Comparison of ENCODE assay signal across 1 cellular context in the genomic region with DNA sequence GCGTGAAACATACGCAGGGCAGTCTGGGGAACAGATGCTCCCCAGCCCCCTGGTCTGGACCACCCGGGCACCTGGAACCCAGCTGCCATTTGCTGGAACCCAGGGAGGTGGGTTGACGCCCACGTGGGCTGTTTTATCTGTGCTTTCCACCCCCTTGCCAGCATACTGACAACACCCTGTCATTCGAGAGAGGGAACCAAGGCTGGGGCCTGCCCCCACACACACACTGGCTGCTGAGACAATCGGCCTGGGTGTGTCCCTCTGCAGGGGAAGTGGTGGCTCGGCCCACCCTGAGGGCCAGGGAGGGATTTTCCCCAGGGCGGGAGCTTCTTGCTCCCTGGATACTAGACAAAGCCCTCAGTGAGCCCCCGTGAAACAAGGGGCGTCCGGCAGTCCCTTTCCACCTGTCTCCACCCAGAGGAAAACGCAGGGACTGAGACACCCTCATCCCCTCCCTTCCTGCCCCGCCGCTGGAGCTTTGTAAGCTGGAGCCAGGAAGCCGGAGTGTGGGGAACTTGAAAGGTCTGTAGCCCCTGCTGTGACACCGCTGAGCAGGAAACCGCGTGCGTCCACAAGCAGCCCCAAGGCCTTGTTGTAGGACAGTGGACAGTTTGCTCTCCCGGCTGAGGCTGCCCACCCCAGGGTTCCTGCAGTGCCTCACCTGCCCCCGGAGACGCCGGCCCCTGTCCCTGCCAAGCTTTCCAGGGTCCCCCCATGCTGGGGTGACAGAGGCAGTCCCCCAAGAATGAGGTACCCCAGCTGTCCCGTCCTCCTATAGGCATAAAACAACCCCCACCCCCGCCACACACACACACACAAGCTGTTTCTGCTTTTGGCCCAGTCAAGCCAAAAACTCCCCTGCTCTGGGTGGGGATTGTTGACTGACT.
TF ChIP-seq lines count a peak whose summit lies in the region.

No MANE protein-coding gene starts in this region.

TF ChIP-seq in K562, 482 proteins besides CTCF, POLR2A, EP300 and RAD21 (continued from another document and continues in another):
- TF ChIP-seq, protein P1, sequence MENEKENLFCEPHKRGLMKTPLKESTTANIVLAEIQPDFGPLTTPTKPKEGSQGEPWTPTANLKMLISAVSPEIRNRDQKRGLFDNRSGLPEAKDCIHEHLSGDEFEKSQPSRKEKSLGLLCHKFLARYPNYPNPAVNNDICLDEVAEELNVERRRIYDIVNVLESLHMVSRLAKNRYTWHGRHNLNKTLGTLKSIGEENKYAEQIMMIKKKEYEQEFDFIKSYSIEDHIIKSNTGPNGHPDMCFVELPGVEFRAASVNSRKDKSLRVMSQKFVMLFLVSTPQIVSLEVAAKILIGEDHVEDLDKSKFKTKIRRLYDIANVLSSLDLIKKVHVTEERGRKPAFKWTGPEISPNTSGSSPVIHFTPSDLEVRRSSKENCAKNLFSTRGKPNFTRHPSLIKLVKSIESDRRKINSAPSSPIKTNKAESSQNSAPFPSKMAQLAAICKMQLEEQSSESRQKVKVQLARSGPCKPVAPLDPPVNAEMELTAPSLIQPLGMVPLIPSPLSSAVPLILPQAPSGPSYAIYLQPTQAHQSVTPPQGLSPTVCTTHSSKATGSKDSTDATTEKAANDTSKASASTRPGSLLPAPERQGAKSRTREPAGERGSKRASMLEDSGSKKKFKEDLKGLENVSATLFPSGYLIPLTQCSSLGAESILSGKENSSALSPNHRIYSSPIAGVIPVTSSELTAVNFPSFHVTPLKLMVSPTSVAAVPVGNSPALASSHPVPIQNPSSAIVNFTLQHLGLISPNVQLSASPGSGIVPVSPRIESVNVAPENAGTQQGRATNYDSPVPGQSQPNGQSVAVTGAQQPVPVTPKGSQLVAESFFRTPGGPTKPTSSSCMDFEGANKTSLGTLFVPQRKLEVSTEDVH (IDR thresholded peaks at IDR 0.05; ENCODE audit: low read depth, partially characterized antibody), result no peak
- TF ChIP-seq HNRNPLL (IDR thresholded peaks at IDR 0.05; ENCODE audit: low read depth, low read length, poor library complexity, severe bottlenecking), result no peak
- TF ChIP-seq ILK (tag; IDR thresholded peaks at IDR 0.05; ENCODE audit: borderline replicate concordance, low read depth), result no peak
- no peak for TF ChIP-seq ZNF232 (CRISPR knock-in tag; IDR thresholded peaks at IDR 0.05)
- TF ChIP-seq, protein P2, sequence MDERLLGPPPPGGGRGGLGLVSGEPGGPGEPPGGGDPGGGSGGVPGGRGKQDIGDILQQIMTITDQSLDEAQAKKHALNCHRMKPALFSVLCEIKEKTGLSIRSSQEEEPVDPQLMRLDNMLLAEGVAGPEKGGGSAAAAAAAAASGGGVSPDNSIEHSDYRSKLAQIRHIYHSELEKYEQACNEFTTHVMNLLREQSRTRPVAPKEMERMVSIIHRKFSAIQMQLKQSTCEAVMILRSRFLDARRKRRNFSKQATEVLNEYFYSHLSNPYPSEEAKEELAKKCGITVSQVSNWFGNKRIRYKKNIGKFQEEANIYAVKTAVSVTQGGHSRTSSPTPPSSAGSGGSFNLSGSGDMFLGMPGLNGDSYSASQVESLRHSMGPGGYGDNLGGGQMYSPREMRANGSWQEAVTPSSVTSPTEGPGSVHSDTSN (CRISPR knock-in tag; IDR thresholded peaks at IDR 0.05; ENCODE audit: low read depth), result no peak
- TF ChIP-seq, protein P2 (tag; conservative IDR thresholded peaks at IDR 0.05; ENCODE audit: low read depth), result no peak
- TF ChIP-seq, protein P3, sequence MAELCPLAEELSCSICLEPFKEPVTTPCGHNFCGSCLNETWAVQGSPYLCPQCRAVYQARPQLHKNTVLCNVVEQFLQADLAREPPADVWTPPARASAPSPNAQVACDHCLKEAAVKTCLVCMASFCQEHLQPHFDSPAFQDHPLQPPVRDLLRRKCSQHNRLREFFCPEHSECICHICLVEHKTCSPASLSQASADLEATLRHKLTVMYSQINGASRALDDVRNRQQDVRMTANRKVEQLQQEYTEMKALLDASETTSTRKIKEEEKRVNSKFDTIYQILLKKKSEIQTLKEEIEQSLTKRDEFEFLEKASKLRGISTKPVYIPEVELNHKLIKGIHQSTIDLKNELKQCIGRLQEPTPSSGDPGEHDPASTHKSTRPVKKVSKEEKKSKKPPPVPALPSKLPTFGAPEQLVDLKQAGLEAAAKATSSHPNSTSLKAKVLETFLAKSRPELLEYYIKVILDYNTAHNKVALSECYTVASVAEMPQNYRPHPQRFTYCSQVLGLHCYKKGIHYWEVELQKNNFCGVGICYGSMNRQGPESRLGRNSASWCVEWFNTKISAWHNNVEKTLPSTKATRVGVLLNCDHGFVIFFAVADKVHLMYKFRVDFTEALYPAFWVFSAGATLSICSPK (IDR thresholded peaks at IDR 0.05; ENCODE audit: borderline replicate concordance), result no peak
- TF ChIP-seq, protein P4, sequence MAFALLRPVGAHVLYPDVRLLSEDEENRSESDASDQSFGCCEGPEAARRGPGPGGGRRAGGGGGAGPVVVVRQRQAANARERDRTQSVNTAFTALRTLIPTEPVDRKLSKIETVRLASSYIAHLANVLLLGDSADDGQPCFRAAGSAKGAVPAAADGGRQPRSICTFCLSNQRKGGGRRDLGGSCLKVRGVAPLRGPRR (CRISPR knock-in tag; IDR thresholded peaks at IDR 0.05), result no peak
- no peak for TF ChIP-seq FOXA3 (CRISPR knock-in tag; conservative IDR thresholded peaks at IDR 0.05 in 1 of 2, IDR thresholded peaks at IDR 0.05 in 1 of 2)
- TF ChIP-seq HDAC1 (IDR thresholded peaks at IDR 0.05), result peak in 1 of 2 experiments; percentile 43; a peak in 2 of 4 replicates
- TF ChIP-seq MTA3 (IDR thresholded peaks at IDR 0.05; ENCODE audit: borderline replicate concordance), result peak; percentile 59; the same call in 1 of the 2 replicates
- TF ChIP-seq, protein P5, sequence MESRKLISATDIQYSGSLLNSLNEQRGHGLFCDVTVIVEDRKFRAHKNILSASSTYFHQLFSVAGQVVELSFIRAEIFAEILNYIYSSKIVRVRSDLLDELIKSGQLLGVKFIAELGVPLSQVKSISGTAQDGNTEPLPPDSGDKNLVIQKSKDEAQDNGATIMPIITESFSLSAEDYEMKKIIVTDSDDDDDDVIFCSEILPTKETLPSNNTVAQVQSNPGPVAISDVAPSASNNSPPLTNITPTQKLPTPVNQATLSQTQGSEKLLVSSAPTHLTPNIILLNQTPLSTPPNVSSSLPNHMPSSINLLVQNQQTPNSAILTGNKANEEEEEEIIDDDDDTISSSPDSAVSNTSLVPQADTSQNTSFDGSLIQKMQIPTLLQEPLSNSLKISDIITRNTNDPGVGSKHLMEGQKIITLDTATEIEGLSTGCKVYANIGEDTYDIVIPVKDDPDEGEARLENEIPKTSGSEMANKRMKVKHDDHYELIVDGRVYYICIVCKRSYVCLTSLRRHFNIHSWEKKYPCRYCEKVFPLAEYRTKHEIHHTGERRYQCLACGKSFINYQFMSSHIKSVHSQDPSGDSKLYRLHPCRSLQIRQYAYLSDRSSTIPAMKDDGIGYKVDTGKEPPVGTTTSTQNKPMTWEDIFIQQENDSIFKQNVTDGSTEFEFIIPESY (CRISPR knock-in tag; IDR thresholded peaks at IDR 0.05), result peak; percentile 38; the same call in 1 of the 2 replicates
- no peak for TF ChIP-seq TRIM28 (IDR thresholded peaks at IDR 0.05)
- peak; percentile 67; the same call in 1 of the 2 replicates for TF ChIP-seq PHF8 (IDR thresholded peaks at IDR 0.05; ENCODE audit: borderline replicate concordance, low read length)
- TF ChIP-seq POLR2G (IDR thresholded peaks at IDR 0.05; ENCODE audit: low read depth, low read length), result peak; percentile 85
- TF ChIP-seq, protein P6, sequence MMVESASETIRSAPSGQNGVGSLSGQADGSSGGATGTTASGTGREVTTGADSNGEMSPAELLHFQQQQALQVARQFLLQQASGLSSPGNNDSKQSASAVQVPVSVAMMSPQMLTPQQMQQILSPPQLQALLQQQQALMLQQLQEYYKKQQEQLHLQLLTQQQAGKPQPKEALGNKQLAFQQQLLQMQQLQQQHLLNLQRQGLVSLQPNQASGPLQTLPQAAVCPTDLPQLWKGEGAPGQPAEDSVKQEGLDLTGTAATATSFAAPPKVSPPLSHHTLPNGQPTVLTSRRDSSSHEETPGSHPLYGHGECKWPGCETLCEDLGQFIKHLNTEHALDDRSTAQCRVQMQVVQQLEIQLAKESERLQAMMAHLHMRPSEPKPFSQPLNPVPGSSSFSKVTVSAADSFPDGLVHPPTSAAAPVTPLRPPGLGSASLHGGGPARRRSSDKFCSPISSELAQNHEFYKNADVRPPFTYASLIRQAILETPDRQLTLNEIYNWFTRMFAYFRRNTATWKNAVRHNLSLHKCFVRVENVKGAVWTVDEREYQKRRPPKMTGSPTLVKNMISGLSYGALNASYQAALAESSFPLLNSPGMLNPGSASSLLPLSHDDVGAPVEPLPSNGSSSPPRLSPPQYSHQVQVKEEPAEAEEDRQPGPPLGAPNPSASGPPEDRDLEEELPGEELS (CRISPR knock-in tag; IDR thresholded peaks at IDR 0.05; ENCODE audit: borderline replicate concordance), result peak; percentile 21; the same call in 1 of the 2 replicates
- TF ChIP-seq, protein P7, sequence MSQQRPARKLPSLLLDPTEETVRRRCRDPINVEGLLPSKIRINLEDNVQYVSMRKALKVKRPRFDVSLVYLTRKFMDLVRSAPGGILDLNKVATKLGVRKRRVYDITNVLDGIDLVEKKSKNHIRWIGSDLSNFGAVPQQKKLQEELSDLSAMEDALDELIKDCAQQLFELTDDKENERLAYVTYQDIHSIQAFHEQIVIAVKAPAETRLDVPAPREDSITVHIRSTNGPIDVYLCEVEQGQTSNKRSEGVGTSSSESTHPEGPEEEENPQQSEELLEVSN (IDR thresholded peaks at IDR 0.05; ENCODE audit: borderline replicate concordance in 1 of 2, extremely low read depth in 1 of 2, insufficient read depth in 1 of 2, insufficient read length in 1 of 2, low read depth in 1 of 2, low read length in 1 of 2, poor library complexity in 1 of 2, severe bottlenecking in 1 of 2), result peak; percentile 22 to 56
- TF ChIP-seq, protein P8, sequence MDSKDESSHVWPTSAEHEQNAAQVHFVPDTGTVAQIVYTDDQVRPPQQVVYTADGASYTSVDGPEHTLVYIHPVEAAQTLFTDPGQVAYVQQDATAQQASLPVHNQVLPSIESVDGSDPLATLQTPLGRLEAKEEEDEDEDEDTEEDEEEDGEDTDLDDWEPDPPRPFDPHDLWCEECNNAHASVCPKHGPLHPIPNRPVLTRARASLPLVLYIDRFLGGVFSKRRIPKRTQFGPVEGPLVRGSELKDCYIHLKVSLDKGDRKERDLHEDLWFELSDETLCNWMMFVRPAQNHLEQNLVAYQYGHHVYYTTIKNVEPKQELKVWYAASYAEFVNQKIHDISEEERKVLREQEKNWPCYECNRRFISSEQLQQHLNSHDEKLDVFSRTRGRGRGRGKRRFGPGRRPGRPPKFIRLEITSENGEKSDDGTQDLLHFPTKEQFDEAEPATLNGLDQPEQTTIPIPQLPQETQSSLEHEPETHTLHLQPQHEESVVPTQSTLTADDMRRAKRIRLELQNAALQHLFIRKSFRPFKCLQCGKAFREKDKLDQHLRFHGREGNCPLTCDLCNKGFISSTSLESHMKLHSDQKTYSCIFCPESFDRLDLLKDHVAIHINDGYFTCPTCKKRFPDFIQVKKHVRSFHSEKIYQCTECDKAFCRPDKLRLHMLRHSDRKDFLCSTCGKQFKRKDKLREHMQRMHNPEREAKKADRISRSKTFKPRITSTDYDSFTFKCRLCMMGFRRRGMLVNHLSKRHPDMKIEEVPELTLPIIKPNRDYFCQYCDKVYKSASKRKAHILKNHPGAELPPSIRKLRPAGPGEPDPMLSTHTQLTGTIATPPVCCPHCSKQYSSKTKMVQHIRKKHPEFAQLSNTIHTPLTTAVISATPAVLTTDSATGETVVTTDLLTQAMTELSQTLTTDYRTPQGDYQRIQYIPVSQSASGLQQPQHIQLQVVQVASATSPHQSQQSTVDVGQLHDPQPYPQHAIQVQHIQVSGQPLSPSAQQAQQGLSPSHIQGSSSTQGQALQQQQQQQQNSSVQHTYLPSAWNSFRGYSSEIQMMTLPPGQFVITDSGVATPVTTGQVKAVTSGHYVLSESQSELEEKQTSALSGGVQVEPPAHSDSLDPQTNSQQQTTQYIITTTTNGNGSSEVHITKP (IDR thresholded peaks at IDR 0.05; ENCODE audit: partially characterized antibody), result peak; percentile 92
- TF ChIP-seq ZNF134 (CRISPR knock-in tag; conservative IDR thresholded peaks at IDR 0.05), result 0 out of 2 replicates have a peak, but pooled peaks have one; percentile 31
- peak; percentile 92 for TF ChIP-seq SPI1 (IDR thresholded peaks at IDR 0.05; ENCODE audit: borderline replicate concordance, low read depth, low read length)
- no peak for TF ChIP-seq NR4A1 (CRISPR knock-in tag; IDR thresholded peaks at IDR 0.05)
- TF ChIP-seq NR4A1 (tag; IDR thresholded peaks at IDR 0.05), result peak; percentile 8; the same call in 1 of the 2 replicates
- TF ChIP-seq, protein P9, sequence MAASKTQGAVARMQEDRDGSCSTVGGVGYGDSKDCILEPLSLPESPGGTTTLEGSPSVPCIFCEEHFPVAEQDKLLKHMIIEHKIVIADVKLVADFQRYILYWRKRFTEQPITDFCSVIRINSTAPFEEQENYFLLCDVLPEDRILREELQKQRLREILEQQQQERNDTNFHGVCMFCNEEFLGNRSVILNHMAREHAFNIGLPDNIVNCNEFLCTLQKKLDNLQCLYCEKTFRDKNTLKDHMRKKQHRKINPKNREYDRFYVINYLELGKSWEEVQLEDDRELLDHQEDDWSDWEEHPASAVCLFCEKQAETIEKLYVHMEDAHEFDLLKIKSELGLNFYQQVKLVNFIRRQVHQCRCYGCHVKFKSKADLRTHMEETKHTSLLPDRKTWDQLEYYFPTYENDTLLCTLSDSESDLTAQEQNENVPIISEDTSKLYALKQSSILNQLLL (CRISPR knock-in tag; IDR thresholded peaks at IDR 0.05; ENCODE audit: borderline replicate concordance), result no peak
- TF ChIP-seq CBFA2T2 (conservative IDR thresholded peaks at IDR 0.05), result peak; percentile 61
- no peak for TF ChIP-seq ZNF79 (CRISPR knock-in tag; IDR thresholded peaks at IDR 0.05; ENCODE audit: low read depth)
- TF ChIP-seq FOXK1 (CRISPR knock-in tag; IDR thresholded peaks at IDR 0.05; ENCODE audit: borderline replicate concordance), result peak; percentile 50; the same call in 1 of the 2 replicates
- TF ChIP-seq ATF1 (CRISPR knock-in tag; IDR thresholded peaks at IDR 0.05), result no peak
- peak; percentile 20; the same call in 1 of the 2 replicates for TF ChIP-seq ATF1 (tag; IDR thresholded peaks at IDR 0.05)
- TF ChIP-seq, protein P10, sequence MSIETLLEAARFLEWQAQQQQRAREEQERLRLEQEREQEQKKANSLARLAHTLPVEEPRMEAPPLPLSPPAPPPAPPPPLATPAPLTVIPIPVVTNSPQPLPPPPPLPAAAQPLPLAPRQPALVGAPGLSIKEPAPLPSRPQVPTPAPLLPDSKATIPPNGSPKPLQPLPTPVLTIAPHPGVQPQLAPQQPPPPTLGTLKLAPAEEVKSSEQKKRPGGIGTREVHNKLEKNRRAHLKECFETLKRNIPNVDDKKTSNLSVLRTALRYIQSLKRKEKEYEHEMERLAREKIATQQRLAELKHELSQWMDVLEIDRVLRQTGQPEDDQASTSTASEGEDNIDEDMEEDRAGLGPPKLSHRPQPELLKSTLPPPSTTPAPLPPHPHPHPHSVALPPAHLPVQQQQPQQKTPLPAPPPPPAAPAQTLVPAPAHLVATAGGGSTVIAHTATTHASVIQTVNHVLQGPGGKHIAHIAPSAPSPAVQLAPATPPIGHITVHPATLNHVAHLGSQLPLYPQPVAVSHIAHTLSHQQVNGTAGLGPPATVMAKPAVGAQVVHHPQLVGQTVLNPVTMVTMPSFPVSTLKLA (conservative IDR thresholded peaks at IDR 0.05), result peak; percentile 85 to 86
- peak; percentile 32; the same call in 1 of the 2 replicates for TF ChIP-seq GATAD2B (IDR thresholded peaks at IDR 0.05; ENCODE audit: borderline replicate concordance)
